13 cellular contexts compared by ENCODE assay signal in genomic region chr19:32832825-32833224, GRCh38. TPM values are rescaled to one million over a fixed set of nuclear protein-coding genes. Genes with fewer than 3 reads are reported as not detected.
A peak's percentile ranks its signal among the peaks of the same experiment; 100 is the strongest.
DNase-seq lines count a peak whose midpoint lies in the region; ATAC-seq, FAIRE-seq and TF ChIP-seq lines count a peak whose summit lies in the region.
"Not testable (repeated sequence)": the region's sequence is repeated elsewhere in the genome, so short reads cannot be mapped to it uniquely, and the experiment has no call there.
"Had no signal": no experiment of that assay in that cellular context is flagged by ENCODE, and none has a peak within 500 bp of the region (broad histone marks: within the 10 kb centered on the region; RNA-seq: fewer than 3 reads in every experiment).

No MANE protein-coding gene starts in this region.

- intact Hi-C loops in left colon (cut with DNase I, micrococcal nuclease); transverse colon (cut with DNase I; ENCODE audit: low total_unique reads): not testable (repeated sequence)

- FAIRE-seq in A549 (lab: Jason Lieb, UNC), result peak; percentile 96
- peak; percentile 91 for FAIRE-seq in bronchial epithelial cell (lab: Jason Lieb, UNC)

- not testable (repeated sequence) for TF ChIP-seq POLR2A in A549 (IDR thresholded peaks at IDR 0.05; ENCODE audit: low read length); transverse colon (IDR thresholded peaks at IDR 0.05)

- not testable (repeated sequence) for H3K4me2 ChIP-seq in A549

- WGBS in A549 (ENCODE audit: missing lambda C conversion rate), result 89% methylated on average over 7 of the region's 7 CpGs
- 65 to 80% methylated on average over 4 to 7 of the region's 7 CpGs for WGBS in transverse colon (ENCODE audit: low coverage in 1 of 2), 2 donors

- ATAC-seq in A549 (peak in 1 of 2 experiments; percentile 36; a peak in 2 of 6 replicates), left colon (peak; percentile 77)

- not testable (repeated sequence) for H3K4me1 ChIP-seq in A549, transverse colon

- in situ Hi-C loops in transverse colon (cut with MboI; ENCODE audit: low pct_ligation_motif_present in 1 of 4, low pct_unique_long_range_greater_than_20kb in 1 of 4, low sequenced_read_pairs in 3 of 4), result not testable (repeated sequence)

- not testable (repeated sequence) for H3K9me3 ChIP-seq in A549, transverse colon

- CTCF ChIA-PET in A549 (lab: Yijun Ruan, JAX), result not testable (repeated sequence)

- H3K27me3 ChIP-seq in bronchial epithelial cell (ENCODE audit: control insufficient read depth, insufficient read depth, low read length); transverse colon: not testable (repeated sequence)

- H3K4me3 ChIP-seq in A549; bronchial epithelial cell (ENCODE audit: low read depth, low read length); transverse colon: not testable (repeated sequence)

- POLR2A ChIA-PET in A549 (lab: Yijun Ruan, JAX), result not testable (repeated sequence)

- not testable (repeated sequence) for H3K27ac ChIP-seq in A549, transverse colon

- DNase-seq in A549 (ENCODE audit: low read depth in 1 of 2, low spot score in 1 of 2); bronchial epithelial cell (ENCODE audit: low read depth); left colon: not testable (repeated sequence)
- peak; percentile 41 for DNase-seq in mesenteric fat pad (ENCODE audit: low spot score)
- DNase-seq in transverse colon, result peak; percentile 12

- not testable (repeated sequence) for TF ChIP-seq EP300 in A549 (IDR thresholded peaks at IDR 0.05); transverse colon (IDR thresholded peaks at IDR 0.05; ENCODE audit: low read depth)

- not testable (repeated sequence) for TF ChIP-seq RAD21 in A549 (conservative IDR thresholded peaks at IDR 0.05 in 1 of 2, IDR thresholded peaks at IDR 0.05 in 1 of 2)

- not testable (repeated sequence) for H3K36me3 ChIP-seq in bronchial epithelial cell (ENCODE audit: control insufficient read depth, insufficient read depth, low read length); transverse colon

- not testable (repeated sequence) for TF ChIP-seq CTCF in A549 (IDR thresholded peaks at IDR 0.05); bronchial epithelial cell (IDR thresholded peaks at IDR 0.05; ENCODE audit: insufficient read depth, low read length, severe bottlenecking); transverse colon (IDR thresholded peaks at IDR 0.05)

RNA-seq across cellular contexts. Expression of gene SLC7A9, which starts 36.7 kb away (rescaled TPM):
- polyA plus RNA-seq in A549 (2011; rRNA removed) (0.50 and 1.3 TPM in 2 replicates), A549 (2017; fragmentation: RNase III; extraction: RNeasy Plus Mini Kit Qiagen cat#74134 plus additional on column Dnase treatment) (0.54 to 0.62 TPM (median 0.62 TPM) in 3 replicates)
- 0.29 and 0.48 TPM in 2 replicates for polyA plus RNA-seq in A549 (2012; cell fraction: cytosol; rRNA removed)
- 2.5 and 2.8 TPM in 2 replicates for polyA plus RNA-seq in A549 (2012; cell fraction: nucleus; rRNA removed)
- 0.74 and 1.0 TPM in 2 replicates for polyA minus RNA-seq in A549 (2011; rRNA and poly(A)+ RNA removed)
- total RNA-seq in bronchial epithelial cell (under 0.01 and 0.26 TPM in 2 replicates), left colon (under 1 TPM; 0.31 to 0.73 TPM), mesenteric fat pad (0.29 TPM), transverse colon (10 to 100 TPM in 1 of 4 donors, 1 to 10 TPM in 1, not detected in 2; 2.5 to 11.2 TPM)
- total RNA-seq: A172, Daoy had no signal
- polyA plus RNA-seq: AG04450; CD14-positive monocyte; CD4-positive, alpha-beta memory T cell; CD4-positive, CD25-positive, alpha-beta regulatory T cell; CD8-positive, alpha-beta memory T cell; GM12878 had no signal
